1 cellular context compared by ENCODE assay signal in the genomic region with DNA sequence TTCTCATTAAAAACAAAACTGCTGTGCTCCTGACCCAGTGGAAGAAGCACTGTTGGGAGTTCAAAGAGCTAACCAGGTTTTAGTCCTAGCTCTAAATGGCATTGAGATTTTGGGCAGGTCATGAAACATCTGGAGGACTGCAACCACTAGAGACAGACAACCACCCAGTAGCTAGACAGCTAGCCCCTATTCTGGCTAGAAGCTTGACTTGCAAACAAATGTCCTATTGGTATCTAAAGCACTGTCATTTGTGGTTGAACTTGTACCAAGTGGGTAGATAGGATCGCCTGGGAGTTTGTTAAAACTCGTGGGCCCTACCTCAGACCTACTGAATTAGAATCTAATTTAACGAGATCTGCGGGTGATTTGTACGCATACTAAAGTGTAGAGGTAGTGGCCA.
TF ChIP-seq lines count a peak whose summit lies in the region.

No MANE protein-coding gene starts in this region.

TF ChIP-seq in GM12878, 131 proteins besides CTCF, POLR2A, EP300 and RAD21:
- no peak for TF ChIP-seq EGR1 (IDR thresholded peaks at IDR 0.05; ENCODE audit: borderline replicate concordance in 1 of 2, low read depth in 2 of 2, low read length in 2 of 2)
- TF ChIP-seq SMAD5 (IDR thresholded peaks at IDR 0.05; ENCODE audit: low read depth): 0 out of 2 replicates have a peak, but pooled peaks have one; percentile 18
